Comparison of ENCODE assay signal across 10 cellular contexts in the genomic region with DNA sequence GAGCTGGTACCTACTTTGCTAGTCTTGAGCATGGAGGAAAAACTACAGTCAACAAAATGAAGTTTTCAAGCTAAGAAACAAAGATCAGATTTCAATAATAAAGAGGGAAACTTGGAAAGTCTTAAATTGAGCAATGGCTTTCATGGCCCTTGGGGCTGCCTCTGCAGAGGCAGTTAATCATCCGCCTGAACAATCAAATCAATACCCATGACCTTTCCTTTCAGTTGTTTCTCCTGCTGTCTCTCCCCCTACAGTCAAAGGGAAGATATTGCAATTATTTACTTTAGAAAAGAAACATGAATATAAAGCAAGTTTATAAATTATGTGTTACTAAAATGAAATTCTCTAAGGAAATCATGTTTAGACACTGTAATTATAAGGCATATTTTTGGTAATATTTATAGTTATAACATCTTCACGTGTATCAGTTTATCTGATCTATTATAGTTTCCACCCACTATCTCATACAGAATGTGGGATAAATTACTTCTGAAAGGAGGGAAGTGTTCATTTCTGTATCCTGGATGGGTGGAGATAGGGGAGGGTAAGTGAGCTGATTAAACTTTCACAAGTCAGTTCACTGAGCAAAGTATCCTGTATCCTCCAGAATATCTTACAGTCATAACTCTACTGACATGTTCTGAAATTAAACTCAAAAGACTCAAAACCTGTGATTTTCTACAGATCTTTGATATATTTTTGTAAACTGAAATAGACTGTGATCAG.
DNase-seq lines count a peak whose midpoint lies in the region; ATAC-seq and TF ChIP-seq lines count a peak whose summit lies in the region.
"Had no signal": no experiment of that assay in that cellular context is flagged by ENCODE, and none has a peak within 500 bp of the region (broad histone marks: within the 10 kb centered on the region; RNA-seq: fewer than 3 reads in every experiment).

No MANE protein-coding gene starts in this region.

- no peak overlapping the region for H3K23ac ChIP-seq in IMR-90 (ENCODE audit: low read depth, low read length)

- no peak overlapping the region for H4K8ac ChIP-seq in IMR-90 (ENCODE audit: low read depth in 2 of 2, low read length in 2 of 2)

- dilution Hi-C loops in IMR-90 (cut with HindIII; ENCODE audit: low sequenced_read_pairs, unreplicated experiment) = no loop called here

- TF ChIP-seq RAD21 in IMR-90 (IDR thresholded peaks at IDR 0.05; ENCODE audit: low read length) = 0 out of 2 replicates have a peak, but pooled peaks have one; percentile 9

- H3K14ac ChIP-seq in IMR-90 (replicated peaks; ENCODE audit: low read depth, low read length) = no peak overlapping the region

- no peak overlapping the region for H3K4me2 ChIP-seq in IMR-90 (ENCODE audit: low read depth, low read length)
- peak overlapping the region; percentile 37 for H3K4me2 ChIP-seq in parathyroid adenoma (ENCODE audit: low read length)

- H3K4me1 ChIP-seq in IMR-90 (ENCODE audit: control insufficient read depth, insufficient read depth, low read length) (peaks cover 7% of the 10 kb centered on the region), parathyroid adenoma (peaks cover 6% of the 10 kb centered on the region)

- no peak overlapping the region for H2AK9ac ChIP-seq in IMR-90 (replicated peaks; ENCODE audit: low read depth, low read length, poor library complexity)

- TF ChIP-seq CTCF in IMR-90 (conservative IDR thresholded peaks at IDR 0.05; ENCODE audit: low read depth, low read length) = 0 out of 2 replicates have a peak, but pooled peaks have one; percentile 21
- peak; percentile 41 for TF ChIP-seq CTCF in brain microvascular endothelial cell (IDR thresholded peaks at IDR 0.05; ENCODE audit: low read depth, low read length, missing control alignments)
- TF ChIP-seq CTCF in parathyroid adenoma (IDR thresholded peaks at IDR 0.05) = peak; percentile 31

- no peak overlapping the region for H2BK15ac ChIP-seq in IMR-90 (ENCODE audit: low read depth, low read length)

- CTCF ChIA-PET in activated CD4-positive, alpha-beta T cell treated with anti-CD3 and anti-CD28 coated beads for 36 hours (lab: Charles Lee) = interaction anchor here (0.6 to 1.7 kb wide), 5 partner anchors 63 to 374 kb away, joined by 3 to 4 read pairs (median 3); no protein-coding TSS in a partner anchor
- CTCF ChIA-PET in IMR-90 (lab: Yijun Ruan, JAX) = interaction anchor here (0.6 to 1.2 kb wide), 3 partner anchors 29 to 189 kb away, joined by 3 to 5 read pairs (median 4); no protein-coding TSS in a partner anchor

- H3K4me3 Mint-ChIP-seq in activated CD4-positive, alpha-beta T cell treated with anti-CD3 and anti-CD28 coated beads for 36 hours = no peak overlapping the region

- no peak overlapping the region for H3K4ac ChIP-seq in IMR-90 (ENCODE audit: low read depth, low read length)

- no peak overlapping the region for H3K18ac ChIP-seq in IMR-90 (ENCODE audit: low read depth, low read length)

- H3K27ac ChIP-seq in IMR-90 (ENCODE audit: insufficient read depth, low read length) (no peak overlapping the region), brain microvascular endothelial cell (no peak overlapping the region), parathyroid adenoma (peak overlapping the region; percentile 64)

- H4K5ac ChIP-seq in IMR-90 (ENCODE audit: low read depth, low read length) = no peak overlapping the region

- no peak overlapping the region for H2BK20ac ChIP-seq in IMR-90 (ENCODE audit: low read depth, low read length)

- no peak overlapping the region for H3K4me3 ChIP-seq in IMR-90 (ENCODE audit: insufficient read depth, low read depth, low read length)
- H3K4me3 ChIP-seq in brain microvascular endothelial cell (ENCODE audit: low read depth, low read length) = no peak overlapping the region
- no peak overlapping the region for H3K4me3 ChIP-seq in parathyroid adenoma (ENCODE audit: low read depth, low read length)

- H4K91ac ChIP-seq in IMR-90 (ENCODE audit: insufficient read depth, low read depth, low read length) = no peak overlapping the region

- peaks cover 26% of the 10 kb centered on the region for H3K27me3 Mint-ChIP-seq in activated CD4-positive, alpha-beta T cell treated with anti-CD3 and anti-CD28 coated beads for 36 hours

- H2BK5ac ChIP-seq in IMR-90 (ENCODE audit: low read depth, low read length, poor library complexity, severe bottlenecking) = no peak overlapping the region

- no peak overlapping the region for H2BK120ac ChIP-seq in IMR-90 (ENCODE audit: low read depth, low read length)

- no peak overlapping the region for H3K9ac ChIP-seq in IMR-90 (ENCODE audit: low read depth, low read length)
- no peak overlapping the region for H3K9ac ChIP-seq in parathyroid adenoma

- H3K9me3 ChIP-seq in IMR-90 (ENCODE audit: control insufficient read depth, insufficient read depth, low read length) (no peaks in the 10 kb centered on the region), parathyroid adenoma (ENCODE audit: control insufficient read depth, low read length) (no peaks in the 10 kb centered on the region)

- H3K79me1 ChIP-seq in IMR-90 (ENCODE audit: low read depth in 1 of 2, low read length in 2 of 2) = no peaks in the 10 kb centered on the region

- ATAC-seq in activated CD4-positive, alpha-beta T cell treated with anti-CD3 and anti-CD28 coated beads for 36 hours = peak; percentile 85
- ATAC-seq in IMR-90 (ENCODE audit: low read depth) = no peak
- ATAC-seq in HG02642 (IDR thresholded peaks at IDR 0.05; ENCODE audit: poor library complexity, unreplicated experiment) = no peak
- ATAC-seq: naive thymus-derived CD8-positive, alpha-beta T cell had no signal

- no TSS peak for BruUV-seq in IMR-90 (replicated peaks; lab: Mats Ljungman, UMichigan)

- TF ChIP-seq POLR2A in IMR-90 (IDR thresholded peaks at IDR 0.05; ENCODE audit: low read depth, low read length) = no peak

- no peaks in the 10 kb centered on the region for H3K79me2 ChIP-seq in parathyroid adenoma

- in situ Hi-C loops in IMR-90 (cut with MboI; ENCODE audit: low sequenced_read_pairs) = no loop called here
- in situ Hi-C loops in brain microvascular endothelial cell (cut with HindIII; ENCODE audit: low pct_ligation_motif_present, low sequenced_read_pairs) = no loop called here

- no peaks in the 10 kb centered on the region for H3K9me3 Mint-ChIP-seq in activated CD4-positive, alpha-beta T cell treated with anti-CD3 and anti-CD28 coated beads for 36 hours (ENCODE audit: low read depth)
- H3K9me3 Mint-ChIP-seq: naive thymus-derived CD8-positive, alpha-beta T cell had no signal

- H3K56ac ChIP-seq in IMR-90 (ENCODE audit: extremely low read depth, insufficient read depth, low read length) = no peak overlapping the region

- DNase-seq in activated CD4-positive, alpha-beta T cell treated with anti-CD3 and anti-CD28 coated beads for 36 hours = peak; percentile 25
- no peak for DNase-seq in activated CD4-positive, alpha-beta T cell treated with anti-CD3 and anti-CD28 coated beads, Interleukin-2, amount 50 U/mL, for 1 hour
- DNase-seq in IMR-90 (no peak), brain microvascular endothelial cell (no peak), inferior parietal cortex (ENCODE audit: extremely low spot score) (no peak), NCI-H1417 (lab: John Stamatoyannopoulos, UW) (no peak)
- DNase-seq: KG1 had no signal

- peak overlapping the region; percentile 37 for H3K27ac Mint-ChIP-seq in activated CD4-positive, alpha-beta T cell treated with anti-CD3 and anti-CD28 coated beads for 36 hours

- H3K27me3 ChIP-seq in IMR-90 (ENCODE audit: control insufficient read depth, insufficient read depth, low read length) (no peaks in the 10 kb centered on the region), brain microvascular endothelial cell (replicated peaks) (no peaks in the 10 kb centered on the region), parathyroid adenoma (ENCODE audit: control insufficient read depth, insufficient read depth, low read length) (no peaks in the 10 kb centered on the region)

- peaks cover 23% of the 10 kb centered on the region for H3K4me1 Mint-ChIP-seq in activated CD4-positive, alpha-beta T cell treated with anti-CD3 and anti-CD28 coated beads for 36 hours

- no peak overlapping the region for H2AFZ ChIP-seq in IMR-90 (replicated peaks; ENCODE audit: low read length, poor library complexity)
- no peak overlapping the region for H2AFZ ChIP-seq in parathyroid adenoma

- no peak overlapping the region for H2AK5ac ChIP-seq in IMR-90 (ENCODE audit: low read depth, low read length)

- POLR2A ChIA-PET in activated CD4-positive, alpha-beta T cell treated with anti-CD3 and anti-CD28 coated beads for 36 hours (lab: Charles Lee) = interaction anchor here (0.6 to 0.7 kb wide), 3 partner anchors 44 to 1928 kb away, joined by 3 to 4 read pairs (median 3); no protein-coding TSS in a partner anchor
- POLR2A ChIA-PET in IMR-90 (lab: Charles Lee; ENCODE audit: unreplicated experiment) = no interaction called here

- WGBS in IMR-90 (ENCODE audit: extremely low coverage in 2 of 2, insufficient read length in 1 of 2), 2 experiments = no CpG with 5 or more reads among the region's 2 CpGs

- no peaks in the 10 kb centered on the region for H4K20me1 ChIP-seq in IMR-90 (ENCODE audit: insufficient read depth, low read length)

- H3K9me1 ChIP-seq in IMR-90 (ENCODE audit: insufficient read depth, low read length) = no peaks in the 10 kb centered on the region

- no peaks in the 10 kb centered on the region for H3K36me3 Mint-ChIP-seq in activated CD4-positive, alpha-beta T cell treated with anti-CD3 and anti-CD28 coated beads for 36 hours (ENCODE audit: low read depth)
- H3K36me3 Mint-ChIP-seq: naive thymus-derived CD8-positive, alpha-beta T cell had no signal

- intact Hi-C loops in activated CD4-positive, alpha-beta T cell treated with anti-CD3 and anti-CD28 coated beads for 36 hours (cut with DNase I, micrococcal nuclease) = loop anchor here (1.0 to 5.0 kb wide), 11 partner anchors 62 to 451 kb away; a partner anchor contains a TSS
- intact Hi-C loops in IMR-90 (cut with micrococcal nuclease) = no loop called here

- H3K36me3 ChIP-seq in IMR-90 (ENCODE audit: control insufficient read depth, insufficient read depth, low read length) (no peaks in the 10 kb centered on the region), brain microvascular endothelial cell (replicated peaks) (no peaks in the 10 kb centered on the region), parathyroid adenoma (ENCODE audit: control insufficient read depth, insufficient read depth, low read length) (no peaks in the 10 kb centered on the region)

TF ChIP-seq in IMR-90, 13 proteins besides CTCF, POLR2A, EP300 and RAD21 (continues in another document):
- TF ChIP-seq, protein P1, sequence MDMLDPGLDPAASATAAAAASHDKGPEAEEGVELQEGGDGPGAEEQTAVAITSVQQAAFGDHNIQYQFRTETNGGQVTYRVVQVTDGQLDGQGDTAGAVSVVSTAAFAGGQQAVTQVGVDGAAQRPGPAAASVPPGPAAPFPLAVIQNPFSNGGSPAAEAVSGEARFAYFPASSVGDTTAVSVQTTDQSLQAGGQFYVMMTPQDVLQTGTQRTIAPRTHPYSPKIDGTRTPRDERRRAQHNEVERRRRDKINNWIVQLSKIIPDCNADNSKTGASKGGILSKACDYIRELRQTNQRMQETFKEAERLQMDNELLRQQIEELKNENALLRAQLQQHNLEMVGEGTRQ (IDR thresholded peaks at IDR 0.05; ENCODE audit: low read depth, low read length) = no peak
